ENCODE assay signal across 9 cellular contexts in the genomic region with DNA sequence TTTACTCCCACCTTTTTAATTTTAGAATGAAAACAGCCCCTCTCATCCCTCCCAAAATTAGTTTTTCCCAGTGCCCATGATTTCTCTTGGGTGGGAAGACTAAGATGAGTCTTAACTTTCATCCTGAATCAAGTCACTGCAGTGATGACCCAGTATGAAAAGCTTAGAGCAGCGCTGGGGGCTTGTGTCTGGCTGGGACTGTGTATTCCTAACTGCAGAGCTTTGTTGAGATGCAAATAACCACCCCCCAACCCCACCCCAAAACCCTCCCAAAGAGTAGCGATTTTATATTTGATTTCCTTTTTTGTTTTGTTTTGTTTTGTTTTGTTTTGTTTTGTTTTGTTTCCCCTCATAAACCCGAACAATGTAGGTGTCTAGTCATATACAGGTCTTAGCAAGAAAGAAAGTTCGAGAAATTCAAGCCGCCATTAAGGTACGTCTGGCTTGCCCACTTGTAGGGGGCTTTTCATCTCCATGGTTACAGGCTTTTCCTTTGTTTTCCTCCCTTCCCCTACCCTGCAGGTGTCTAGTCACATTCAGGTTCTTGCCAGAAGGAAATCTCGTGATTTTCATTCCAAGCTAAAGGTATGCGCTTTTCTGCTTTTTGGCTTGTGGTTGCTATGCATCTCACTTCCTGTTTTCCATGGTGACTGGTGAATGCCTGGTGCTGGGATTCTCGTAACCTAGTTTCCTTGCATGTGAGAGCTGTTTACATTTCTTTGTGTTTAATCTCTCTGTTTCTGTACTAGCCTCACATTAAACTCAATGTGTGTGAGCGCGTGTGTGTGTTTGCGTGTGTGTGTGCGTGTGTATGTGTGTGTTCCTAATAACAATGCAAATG.
DNase-seq lines count a peak whose midpoint lies in the region; ATAC-seq and TF ChIP-seq lines count a peak whose summit lies in the region.
"Had no signal": no experiment of that assay in that cellular context is flagged by ENCODE, and none has a peak within 500 bp of the region (broad histone marks: within the 10 kb centered on the region; RNA-seq: fewer than 3 reads in every experiment).

No MANE protein-coding gene starts in this region.

- H3K36me3 ChIP-seq in mucosa of descending colon (ENCODE audit: low read depth): no peaks in the 10 kb centered on the region

- H3K27ac Mint-ChIP-seq in activated T-helper 17 cell treated with anti-CD3 and anti-CD28 coated beads, Interleukin-2, amount 50 U/mL, for 72 hours: no peak overlapping the region
- H3K27ac Mint-ChIP-seq in activated CD4-positive, alpha-beta memory T cell treated with anti-CD3 and anti-CD28 coated beads for 36 hours: no peak overlapping the region

- no peaks in the 10 kb centered on the region for H3K36me3 Mint-ChIP-seq in activated T-helper 17 cell treated with anti-CD3 and anti-CD28 coated beads, Interleukin-2, amount 50 U/mL, for 72 hours (ENCODE audit: low read depth)
- H3K36me3 Mint-ChIP-seq in activated CD4-positive, alpha-beta memory T cell treated with anti-CD3 and anti-CD28 coated beads for 36 hours: no peaks in the 10 kb centered on the region

- no peak overlapping the region for H3K4me3 Mint-ChIP-seq in activated T-helper 17 cell treated with anti-CD3 and anti-CD28 coated beads, Interleukin-2, amount 50 U/mL, for 72 hours
- H3K4me3 Mint-ChIP-seq in activated CD4-positive, alpha-beta memory T cell treated with anti-CD3 and anti-CD28 coated beads for 36 hours: no peak overlapping the region

- H3K27ac ChIP-seq in cingulate gyrus (ENCODE audit: low read depth, low read length): peak overlapping the region; percentile 48

- peak; percentile 78 for ATAC-seq in mucosa of descending colon
- ATAC-seq in activated T-helper 17 cell treated with anti-CD3 and anti-CD28 coated beads, Interleukin-2, amount 50 U/mL, for 72 hours (replicated peaks): no peak
- ATAC-seq in HG02678 (IDR thresholded peaks at IDR 0.05; ENCODE audit: unreplicated experiment): no peak
- ATAC-seq in HG03521 (IDR thresholded peaks at IDR 0.05; ENCODE audit: unreplicated experiment): no peak
- ATAC-seq: Panc1 had no signal

- H3K9me3 ChIP-seq in mucosa of descending colon: no peaks in the 10 kb centered on the region

- H3K27me3 Mint-ChIP-seq in activated T-helper 17 cell treated with anti-CD3 and anti-CD28 coated beads, Interleukin-2, amount 50 U/mL, for 72 hours: peaks cover 40% of the 10 kb centered on the region
- peaks cover 45% of the 10 kb centered on the region for H3K27me3 Mint-ChIP-seq in activated CD4-positive, alpha-beta memory T cell treated with anti-CD3 and anti-CD28 coated beads for 36 hours

- CTCF ChIA-PET in activated CD4-positive, alpha-beta memory T cell treated with anti-CD3 and anti-CD28 coated beads for 36 hours (lab: Charles Lee): no interaction called here

- DNase-seq in COR-L47 (lab: John Stamatoyannopoulos, UW) (peak; percentile 90), NCI-H1105 treated with DMSO at 0.1 percent for 48 hours (lab: John Stamatoyannopoulos, UW) (peak; percentile 62), mucosa of descending colon (no peak)
- no peak for DNase-seq in activated CD4-positive, alpha-beta memory T cell treated with anti-CD3 and anti-CD28 coated beads for 36 hours

- no peak overlapping the region for H3K4me3 ChIP-seq in mucosa of descending colon

- no peaks in the 10 kb centered on the region for H3K9me3 Mint-ChIP-seq in activated T-helper 17 cell treated with anti-CD3 and anti-CD28 coated beads, Interleukin-2, amount 50 U/mL, for 72 hours
- no peaks in the 10 kb centered on the region for H3K9me3 Mint-ChIP-seq in activated CD4-positive, alpha-beta memory T cell treated with anti-CD3 and anti-CD28 coated beads for 36 hours

- TF ChIP-seq CTCF in mucosa of descending colon (IDR thresholded peaks at IDR 0.05): no peak

- intact Hi-C loops in mucosa of descending colon (cut with DNase I, micrococcal nuclease): no loop called here
- intact Hi-C loops in activated CD4-positive, alpha-beta memory T cell treated with anti-CD3 and anti-CD28 coated beads for 36 hours (cut with micrococcal nuclease): no loop called here

- H3K4me1 Mint-ChIP-seq in activated T-helper 17 cell treated with anti-CD3 and anti-CD28 coated beads, Interleukin-2, amount 50 U/mL, for 72 hours: peaks cover 5% of the 10 kb centered on the region
- H3K4me1 Mint-ChIP-seq in activated CD4-positive, alpha-beta memory T cell treated with anti-CD3 and anti-CD28 coated beads for 36 hours (ENCODE audit: low read depth): peaks cover 7% of the 10 kb centered on the region

- POLR2A ChIA-PET in activated CD4-positive, alpha-beta memory T cell treated with anti-CD3 and anti-CD28 coated beads for 36 hours (lab: Charles Lee): no interaction called here

- H3K4me1 ChIP-seq in mucosa of descending colon (ENCODE audit: low read depth): peaks cover 7% of the 10 kb centered on the region

Comparison
In these comparisons a context has a peak if more than half of its experiments do, and no peak if none do; other contexts are left out.
1. DNase-seq: peak in COR-L47 (single experiment) and NCI-H1105 treated with DMSO at 0.1 percent for 48 hours (single experiment); none in mucosa of descending colon (0 of 3) and activated CD4-positive, alpha-beta memory T cell treated with anti-CD3 and anti-CD28 coated beads for 36 hours (single experiment).